ENCODE assay signal across 24 cellular contexts in genomic region chr3:63514678-63515077, GRCh38.
DNase-seq lines count a peak whose midpoint lies in the region; ATAC-seq, FAIRE-seq and TF ChIP-seq lines count a peak whose summit lies in the region.
"Had no signal": no experiment of that assay in that cellular context is flagged by ENCODE, and none has a peak within 500 bp of the region (broad histone marks: within the 10 kb centered on the region; RNA-seq: fewer than 3 reads in every experiment).

No MANE protein-coding gene starts in this region.

- no peak for TF ChIP-seq POLR2A in endothelial cell of umbilical vein (IDR thresholded peaks at IDR 0.05; ENCODE audit: low read depth, low read length)

- DNase-seq in left cardiac atrium = peak; percentile 20
- DNase-seq in Right ventricle myocardium superior = no peak
- peak; percentile 6 for DNase-seq in endothelial cell of umbilical vein (ENCODE audit: low read depth, low spot score)
- DNase-seq in SIG-M5 treated with dmso at 0.1 percent for 504 hours (lab: John Stamatoyannopoulos, UW; ENCODE audit: unreplicated experiment) = no peak
- no peak for DNase-seq in NCI-H187 (lab: John Stamatoyannopoulos, UW)
- DNase-seq: ACHN; BE2C; C1 segment of cervical spinal cord; CD4-positive, alpha-beta memory T cell; CD4-positive, CD25-positive, alpha-beta regulatory T cell; CD8-positive, alpha-beta memory T cell; COR-L47; DMS 273 treated with DMSO at 0.1 percent for 48 hours; DMS153; DMS79; DND-41; EL; GDM1 had no signal

- H3K9me3 ChIP-seq in endothelial cell of umbilical vein (replicated peaks; ENCODE audit: control insufficient read depth, insufficient read depth, low read length) = no peaks in the 10 kb centered on the region
- H3K9me3 ChIP-seq: A549, BE2C, BLaER1 had no signal

- H3K36me3 ChIP-seq in endothelial cell of umbilical vein (ENCODE audit: control insufficient read depth in 2 of 2, extremely low read depth in 1 of 2, insufficient read depth in 2 of 2, low read length in 2 of 2) = no peaks in the 10 kb centered on the region
- H3K36me3 ChIP-seq: BE2C, BLaER1 had no signal

- H3K4me1 ChIP-seq in endothelial cell of umbilical vein (ENCODE audit: control insufficient read depth, extremely low read depth, insufficient read depth, low read length) = no peaks in the 10 kb centered on the region
- H3K4me1 ChIP-seq: A549, BE2C, BLaER1 had no signal

- no peaks in the 10 kb centered on the region for H3K9me1 ChIP-seq in endothelial cell of umbilical vein (replicated peaks; ENCODE audit: control insufficient read depth, extremely low read depth, insufficient read depth, low read length)

- intact Hi-C loops in left cardiac atrium (cut with DNase I) = no loop called here
- intact Hi-C loops in Right ventricle myocardium superior (cut with DNase I) = no loop called here
- intact Hi-C loops in endothelial cell of umbilical vein (cut with micrococcal nuclease) = no loop called here

- dilution Hi-C loops in endothelial cell of umbilical vein (cut with MboI; ENCODE audit: extremely low pct_ligation_motif_present, low sequenced_read_pairs) = no loop called here

- ATAC-seq in left cardiac atrium (peak in 1 of 2 donors; percentile 31), Right ventricle myocardium superior (ENCODE audit: poor library complexity) (no peak)
- ATAC-seq: A549, GM12878 had no signal

- no peak overlapping the region for H2AFZ ChIP-seq in endothelial cell of umbilical vein (ENCODE audit: low read depth, low read length)

- no peaks in the 10 kb centered on the region for H4K20me1 ChIP-seq in endothelial cell of umbilical vein (replicated peaks; ENCODE audit: control insufficient read depth, extremely low read depth, insufficient read depth, low read length)
- H4K20me1 ChIP-seq: BLaER1 had no signal

- no peak overlapping the region for H3K9ac ChIP-seq in endothelial cell of umbilical vein (replicated peaks; ENCODE audit: extremely low read depth, insufficient read depth, low read length)
- H3K9ac ChIP-seq: BLaER1 had no signal

- no peaks in the 10 kb centered on the region for H3K79me2 ChIP-seq in endothelial cell of umbilical vein (ENCODE audit: control insufficient read depth, insufficient read depth, low read length)

- BruUV-seq in endothelial cell of umbilical vein (replicated peaks; lab: Mats Ljungman, UMichigan) = no TSS peak

- H3K4me3 ChIP-seq in endothelial cell of umbilical vein (replicated peaks in 1 of 3; ENCODE audit: insufficient read depth in 1 of 3, low read depth in 1 of 3, low read length in 3 of 3) = no peak overlapping the region
- H3K4me3 ChIP-seq: A549, BLaER1, GM12878 had no signal

- POLR2A ChIA-PET in endothelial cell of umbilical vein (lab: Charles Lee) = no interaction called here

- H3K27ac ChIP-seq in endothelial cell of umbilical vein (ENCODE audit: insufficient read depth, low read depth, low read length) = no peak overlapping the region
- H3K27ac ChIP-seq: 22Rv1, A549, BLaER1 had no signal

- no peak for FAIRE-seq in endothelial cell of umbilical vein (lab: Jason Lieb, UNC)
- FAIRE-seq: A549, GM12878, GM12892, GM18507 had no signal

- H3K27me3 ChIP-seq in endothelial cell of umbilical vein (ENCODE audit: control insufficient read depth in 2 of 2, insufficient read depth in 2 of 2, low read length in 2 of 2) = no peaks in the 10 kb centered on the region
- H3K27me3 ChIP-seq: BLaER1 had no signal

- TF ChIP-seq CTCF in endothelial cell of umbilical vein (IDR thresholded peaks at IDR 0.05; ENCODE audit: extremely low read depth in 1 of 2, insufficient read depth in 1 of 2, low read depth in 1 of 2, low read length in 2 of 2) = no peak

- CTCF ChIA-PET in endothelial cell of umbilical vein (lab: Charles Lee) = no interaction called here

- H3K4me2 ChIP-seq in endothelial cell of umbilical vein (ENCODE audit: insufficient read depth, low read length) = no peak overlapping the region
- H3K4me2 ChIP-seq: A549, BLaER1 had no signal

TF ChIP-seq in endothelial cell of umbilical vein, 7 proteins besides CTCF, POLR2A, EP300 and RAD21:
- TF ChIP-seq MYC (IDR thresholded peaks at IDR 0.05; ENCODE audit: low read depth, low read length) (no peak), POLR2AphosphoS5 (IDR thresholded peaks at IDR 0.05; ENCODE audit: insufficient read depth, low read depth, low read length) (no peak), MAX (IDR thresholded peaks at IDR 0.05; ENCODE audit: insufficient read depth, insufficient read length) (no peak), FOS (IDR thresholded peaks at IDR 0.05; ENCODE audit: borderline replicate concordance, insufficient read depth, low read length) (no peak), EZH2 (IDR thresholded peaks at IDR 0.05; ENCODE audit: borderline replicate concordance, low read depth, low read length, severe bottlenecking) (no peak), JUN (IDR thresholded peaks at IDR 0.05; ENCODE audit: borderline replicate concordance, insufficient read depth, insufficient read length, low read depth) (no peak), GATA2 (IDR thresholded peaks at IDR 0.05; ENCODE audit: insufficient read depth, insufficient read length, low read depth, low read length) (no peak)

Comparison
In these comparisons a context has a peak if more than half of its experiments do, and no peak if none do; other contexts are left out.
1. DNase-seq: peak in left cardiac atrium (single experiment) and endothelial cell of umbilical vein (single experiment); none in Right ventricle myocardium superior (single experiment), SIG-M5 treated with dmso at 0.1 percent for 504 hours (single experiment) and NCI-H187 (0 of 2).